ENCODE assay signal across 1 cellular context in the genomic region with DNA sequence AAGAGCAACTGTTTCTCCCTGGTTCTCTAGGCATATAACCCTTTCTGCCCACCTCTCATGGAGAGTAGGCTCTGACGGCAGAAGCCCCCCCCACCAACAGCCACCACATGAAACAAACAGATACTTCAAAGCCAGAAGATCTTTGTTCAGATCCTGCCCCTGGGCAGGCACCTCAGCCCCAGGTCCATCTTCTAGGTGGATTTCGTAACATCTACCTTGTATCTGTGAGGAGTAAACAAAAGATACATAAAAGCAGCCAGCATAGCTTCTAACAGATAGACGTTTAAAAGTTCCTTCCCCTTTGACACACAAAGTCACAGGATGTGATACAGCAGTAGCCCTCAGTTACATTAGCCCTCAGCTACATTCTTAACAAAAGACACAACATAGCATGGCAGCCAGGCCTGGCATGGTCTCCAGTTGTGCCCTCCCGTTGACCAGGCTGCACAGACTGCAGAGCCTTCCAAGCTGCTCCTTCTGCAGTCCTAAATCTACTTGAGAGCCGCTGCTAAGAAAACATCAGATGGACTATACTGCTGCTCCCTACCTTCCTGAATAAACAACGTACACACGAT.
TF ChIP-seq lines count a peak whose summit lies in the region.

No MANE protein-coding gene starts in this region.

TF ChIP-seq in endothelial cell of umbilical vein, 7 proteins besides CTCF, POLR2A, EP300 and RAD21 (continued from another document):
- no peak for TF ChIP-seq FOS (IDR thresholded peaks at IDR 0.05; ENCODE audit: borderline replicate concordance, insufficient read depth, low read length)
